In the genomic region with DNA sequence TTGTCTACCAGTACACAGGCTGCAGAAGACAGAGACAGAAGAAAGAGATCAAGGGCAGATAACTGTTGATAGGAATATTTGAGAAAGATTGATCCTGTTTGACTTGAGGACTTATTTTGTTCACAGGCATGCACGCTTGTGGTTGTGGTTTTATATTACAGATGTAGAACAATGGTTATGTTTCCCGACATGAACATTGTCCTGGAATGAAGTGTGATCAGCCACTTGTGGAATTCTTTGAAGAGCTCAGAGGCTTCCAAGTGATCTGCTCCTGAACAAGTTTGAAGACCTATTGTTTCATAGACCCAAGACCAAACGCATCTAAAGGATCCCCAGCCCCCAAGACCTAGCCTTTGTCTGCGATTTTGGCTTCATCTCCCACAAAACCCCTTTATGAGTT, we compare ENCODE assay signal across 1 cellular context.
TF ChIP-seq lines count a peak whose summit lies in the region.

No MANE protein-coding gene starts in this region.

TF ChIP-seq in GM12878, 131 proteins besides CTCF, POLR2A, EP300 and RAD21:
- TF ChIP-seq PML (IDR thresholded peaks at IDR 0.05; ENCODE audit: low read length) = no peak
- no peak for TF ChIP-seq CREM (IDR thresholded peaks at IDR 0.05; ENCODE audit: low read depth)
- TF ChIP-seq NKRF (conservative IDR thresholded peaks at IDR 0.05) = no peak
- no peak for TF ChIP-seq MYB (IDR thresholded peaks at IDR 0.05; ENCODE audit: borderline replicate concordance, low read depth, low read length)
- TF ChIP-seq, protein P1, sequence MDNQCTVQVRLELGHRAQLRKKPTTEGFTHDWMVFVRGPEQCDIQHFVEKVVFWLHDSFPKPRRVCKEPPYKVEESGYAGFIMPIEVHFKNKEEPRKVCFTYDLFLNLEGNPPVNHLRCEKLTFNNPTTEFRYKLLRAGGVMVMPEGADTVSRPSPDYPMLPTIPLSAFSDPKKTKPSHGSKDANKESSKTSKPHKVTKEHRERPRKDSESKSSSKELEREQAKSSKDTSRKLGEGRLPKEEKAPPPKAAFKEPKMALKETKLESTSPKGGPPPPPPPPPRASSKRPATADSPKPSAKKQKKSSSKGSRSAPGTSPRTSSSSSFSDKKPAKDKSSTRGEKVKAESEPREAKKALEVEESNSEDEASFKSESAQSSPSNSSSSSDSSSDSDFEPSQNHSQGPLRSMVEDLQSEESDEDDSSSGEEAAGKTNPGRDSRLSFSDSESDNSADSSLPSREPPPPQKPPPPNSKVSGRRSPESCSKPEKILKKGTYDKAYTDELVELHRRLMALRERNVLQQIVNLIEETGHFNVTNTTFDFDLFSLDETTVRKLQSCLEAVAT (IDR thresholded peaks at IDR 0.05) = no peak
- TF ChIP-seq CEBPB (IDR thresholded peaks at IDR 0.05; ENCODE audit: borderline replicate concordance in 1 of 2, low read depth in 2 of 2, low read length in 2 of 2) = no peak
- TF ChIP-seq BCL3 (IDR thresholded peaks at IDR 0.05; ENCODE audit: borderline replicate concordance, insufficient read depth, low read depth, low read length, poor library complexity, severe bottlenecking) = no peak
- TF ChIP-seq ZNF687 (IDR thresholded peaks at IDR 0.05) = no peak
- TF ChIP-seq RAD51 (IDR thresholded peaks at IDR 0.05) = no peak
- TF ChIP-seq ATF7 (IDR thresholded peaks at IDR 0.05; ENCODE audit: low read depth) = no peak
- TF ChIP-seq HCFC1 (IDR thresholded peaks at IDR 0.05; ENCODE audit: low read length) = no peak
- TF ChIP-seq IRF4 (IDR thresholded peaks at IDR 0.05; ENCODE audit: low read depth, low read length) = no peak
- TF ChIP-seq ZNF274 (IDR thresholded peaks at IDR 0.05; ENCODE audit: insufficient read depth, insufficient read length) = no peak
- TF ChIP-seq MYC (IDR thresholded peaks at IDR 0.05; ENCODE audit: insufficient read depth, insufficient read length, insufficient replicate concordance, low read length, severe bottlenecking) = no peak
- TF ChIP-seq, protein P2, sequence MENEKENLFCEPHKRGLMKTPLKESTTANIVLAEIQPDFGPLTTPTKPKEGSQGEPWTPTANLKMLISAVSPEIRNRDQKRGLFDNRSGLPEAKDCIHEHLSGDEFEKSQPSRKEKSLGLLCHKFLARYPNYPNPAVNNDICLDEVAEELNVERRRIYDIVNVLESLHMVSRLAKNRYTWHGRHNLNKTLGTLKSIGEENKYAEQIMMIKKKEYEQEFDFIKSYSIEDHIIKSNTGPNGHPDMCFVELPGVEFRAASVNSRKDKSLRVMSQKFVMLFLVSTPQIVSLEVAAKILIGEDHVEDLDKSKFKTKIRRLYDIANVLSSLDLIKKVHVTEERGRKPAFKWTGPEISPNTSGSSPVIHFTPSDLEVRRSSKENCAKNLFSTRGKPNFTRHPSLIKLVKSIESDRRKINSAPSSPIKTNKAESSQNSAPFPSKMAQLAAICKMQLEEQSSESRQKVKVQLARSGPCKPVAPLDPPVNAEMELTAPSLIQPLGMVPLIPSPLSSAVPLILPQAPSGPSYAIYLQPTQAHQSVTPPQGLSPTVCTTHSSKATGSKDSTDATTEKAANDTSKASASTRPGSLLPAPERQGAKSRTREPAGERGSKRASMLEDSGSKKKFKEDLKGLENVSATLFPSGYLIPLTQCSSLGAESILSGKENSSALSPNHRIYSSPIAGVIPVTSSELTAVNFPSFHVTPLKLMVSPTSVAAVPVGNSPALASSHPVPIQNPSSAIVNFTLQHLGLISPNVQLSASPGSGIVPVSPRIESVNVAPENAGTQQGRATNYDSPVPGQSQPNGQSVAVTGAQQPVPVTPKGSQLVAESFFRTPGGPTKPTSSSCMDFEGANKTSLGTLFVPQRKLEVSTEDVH (IDR thresholded peaks at IDR 0.05; ENCODE audit: low read depth, partially characterized antibody) = no peak
